In genomic region chr14:51304956-51305355, GRCh38 we compare ENCODE assay signal across 13 cellular contexts.
DNase-seq lines count a peak whose midpoint lies in the region; ATAC-seq and TF ChIP-seq lines count a peak whose summit lies in the region.
"Had no signal": no experiment of that assay in that cellular context is flagged by ENCODE, and none has a peak within 500 bp of the region (broad histone marks: within the 10 kb centered on the region; RNA-seq: fewer than 3 reads in every experiment).

No MANE protein-coding gene starts in this region.

- TF ChIP-seq CTCF in cardiac muscle cell (IDR thresholded peaks at IDR 0.05; ENCODE audit: low read depth, low read length) (no peak), foreskin fibroblast (IDR thresholded peaks at IDR 0.05; ENCODE audit: low read depth, low read length) (no peak), ovary (IDR thresholded peaks at IDR 0.05) (no peak)

- H3K36me3 ChIP-seq in cardiac muscle cell (no peaks in the 10 kb centered on the region), ovary (no peaks in the 10 kb centered on the region)
- no peaks in the 10 kb centered on the region for H3K36me3 ChIP-seq in CD8-positive, alpha-beta memory T cell (ENCODE audit: insufficient read depth, low read length)
- H3K36me3 ChIP-seq: suprapubic skin had no signal

- intact Hi-C loops in left ventricle myocardium superior (cut with micrococcal nuclease) (no loop called here), ovary (cut with DNase I) (no loop called here)

- H3K4me1 ChIP-seq in cardiac muscle cell (ENCODE audit: low read depth): peaks cover 34% of the 10 kb centered on the region
- H3K4me1 ChIP-seq in ovary (ENCODE audit: insufficient read depth): peaks cover 16% of the 10 kb centered on the region
- no peaks in the 10 kb centered on the region for H3K4me1 ChIP-seq in CD8-positive, alpha-beta memory T cell (ENCODE audit: insufficient read depth, low read length)

- H3K9me3 ChIP-seq in cardiac muscle cell (ENCODE audit: low read depth): no peaks in the 10 kb centered on the region
- H3K9me3 ChIP-seq in ovary: no peaks in the 10 kb centered on the region
- no peaks in the 10 kb centered on the region for H3K9me3 ChIP-seq in CD8-positive, alpha-beta memory T cell (ENCODE audit: low read length)
- H3K9me3 ChIP-seq: suprapubic skin had no signal

- H3K4me3 ChIP-seq in cardiac muscle cell: no peak overlapping the region
- H3K4me3 ChIP-seq in foreskin fibroblast (ENCODE audit: low read depth in 1 of 2, low read length in 2 of 2): no peak overlapping the region
- no peak overlapping the region for H3K4me3 ChIP-seq in ovary
- no peak overlapping the region for H3K4me3 ChIP-seq in CD8-positive, alpha-beta memory T cell (ENCODE audit: low read length)
- H3K4me3 ChIP-seq: suprapubic skin had no signal

- POLR2A ChIA-PET in CD8-positive, alpha-beta memory T cell (lab: Charles Lee): no interaction called here

- H3K27ac ChIP-seq in cardiac muscle cell (no peak overlapping the region), ovary (no peak overlapping the region)
- no peak overlapping the region for H3K27ac ChIP-seq in CD8-positive, alpha-beta memory T cell (ENCODE audit: low read depth, low read length)
- H3K27ac ChIP-seq: suprapubic skin had no signal

- no peaks in the 10 kb centered on the region for H3K27me3 Mint-ChIP-seq in activated naive CD8-positive, alpha-beta T cell treated with anti-CD3 and anti-CD28 coated beads, Interleukin-2, amount 50 U/mL, for 24 hours
- H3K27me3 Mint-ChIP-seq in CD8-positive, alpha-beta memory T cell: peaks cover 1 to 3% of the 10 kb centered on the region in 2 donors
- H3K27me3 Mint-ChIP-seq: CD4-positive, CD25-positive, alpha-beta regulatory T cell had no signal

- no peak for TF ChIP-seq POLR2A in ovary (IDR thresholded peaks at IDR 0.05)
- no peak for TF ChIP-seq POLR2A in GM18505 (IDR thresholded peaks at IDR 0.05; ENCODE audit: borderline replicate concordance, extremely low read depth, insufficient read depth, insufficient read length)

- TF ChIP-seq EP300 in ovary (IDR thresholded peaks at IDR 0.05): no peak

- H3K27me3 ChIP-seq in cardiac muscle cell (no peaks in the 10 kb centered on the region), ovary (no peaks in the 10 kb centered on the region)
- no peaks in the 10 kb centered on the region for H3K27me3 ChIP-seq in CD8-positive, alpha-beta memory T cell (ENCODE audit: insufficient read depth, low read length, poor library complexity, severe bottlenecking)
- H3K27me3 ChIP-seq: suprapubic skin had no signal

- H3K4me3 Mint-ChIP-seq in activated naive CD8-positive, alpha-beta T cell treated with anti-CD3 and anti-CD28 coated beads, Interleukin-2, amount 50 U/mL, for 24 hours: no peak overlapping the region
- H3K4me3 Mint-ChIP-seq in CD8-positive, alpha-beta memory T cell: no peak overlapping the region
- H3K4me3 Mint-ChIP-seq: CD4-positive, CD25-positive, alpha-beta regulatory T cell had no signal

- H3K9me3 Mint-ChIP-seq in activated naive CD8-positive, alpha-beta T cell treated with anti-CD3 and anti-CD28 coated beads, Interleukin-2, amount 50 U/mL, for 24 hours: peaks cover 7% of the 10 kb centered on the region
- H3K9me3 Mint-ChIP-seq in CD8-positive, alpha-beta memory T cell: no peaks in the 10 kb centered on the region

- CTCF ChIA-PET in CD8-positive, alpha-beta memory T cell (lab: Charles Lee): no interaction called here

- DNase-seq in cardiac muscle cell (ENCODE audit: low read depth in 1 of 2, low spot score in 1 of 2): peak; percentile 21 to 84
- no peak for DNase-seq in left ventricle myocardium superior
- peak; percentile 15 for DNase-seq in activated naive CD8-positive, alpha-beta T cell treated with anti-CD3 and anti-CD28 coated beads, Interleukin-2, amount 50 U/mL, for 24 hours
- DNase-seq in foreskin fibroblast: peak; percentile 87 to 92
- DNase-seq in stromal cell of bone marrow (ENCODE audit: low read depth): peak; percentile 84
- DNase-seq in ovary: no peak
- DNase-seq in CD8-positive, alpha-beta memory T cell: no peak
- DNase-seq: activated CD8-positive, alpha-beta memory T cell treated with anti-CD3 and anti-CD28 coated beads, Interleukin-2, amount 50 U/mL, for 4 hours; left cardiac atrium; NCI-H2171 treated with DMSO at 0.1 percent for 48 hours had no signal

- ATAC-seq in left ventricle myocardium superior (no peak), GM18505 (IDR thresholded peaks at IDR 0.05; ENCODE audit: unreplicated experiment) (no peak)
- ATAC-seq in activated naive CD8-positive, alpha-beta T cell treated with anti-CD3 and anti-CD28 coated beads, Interleukin-2, amount 50 U/mL, for 24 hours: peak; percentile 90

- WGBS in ovary, 3 donors: 15 to 29% (median 27%) methylated on average over 4 of the region's 4 CpGs

- peaks cover 26% of the 10 kb centered on the region for H3K4me1 Mint-ChIP-seq in activated naive CD8-positive, alpha-beta T cell treated with anti-CD3 and anti-CD28 coated beads, Interleukin-2, amount 50 U/mL, for 24 hours
- H3K4me1 Mint-ChIP-seq in CD8-positive, alpha-beta memory T cell: no peaks in the 10 kb centered on the region

- H3K27ac Mint-ChIP-seq in activated naive CD8-positive, alpha-beta T cell treated with anti-CD3 and anti-CD28 coated beads, Interleukin-2, amount 50 U/mL, for 24 hours: peak overlapping the region; percentile 85
- no peak overlapping the region for H3K27ac Mint-ChIP-seq in CD8-positive, alpha-beta memory T cell

- no peaks in the 10 kb centered on the region for H3K36me3 Mint-ChIP-seq in activated naive CD8-positive, alpha-beta T cell treated with anti-CD3 and anti-CD28 coated beads, Interleukin-2, amount 50 U/mL, for 24 hours (ENCODE audit: low read depth)
- no peaks in the 10 kb centered on the region for H3K36me3 Mint-ChIP-seq in CD8-positive, alpha-beta memory T cell

Comparison
In these comparisons a context has a peak if more than half of its experiments do, and no peak if none do; other contexts are left out.
1. DNase-seq: peak in cardiac muscle cell (2 of 2), activated naive CD8-positive, alpha-beta T cell treated with anti-CD3 and anti-CD28 coated beads, Interleukin-2, amount 50 U/mL, for 24 hours (single experiment), foreskin fibroblast (2 of 2) and stromal cell of bone marrow (single experiment); none in left ventricle myocardium superior (single experiment), ovary (0 of 5) and CD8-positive, alpha-beta memory T cell (0 of 5).